ENCODE assay signal across 28 cellular contexts in genomic region chr10:33160151-33160550, GRCh38.
DNase-seq lines count a peak whose midpoint lies in the region; ATAC-seq and TF ChIP-seq lines count a peak whose summit lies in the region.
"Had no signal": no experiment of that assay in that cellular context is flagged by ENCODE, and none has a peak within 500 bp of the region (broad histone marks: within the 10 kb centered on the region; RNA-seq: fewer than 3 reads in every experiment).

No MANE protein-coding gene starts in this region.

- 0 out of 2 replicates have a peak, but pooled peaks cover under 1% of the 10 kb centered on the region for H3K9me3 ChIP-seq in IMR-90 (ENCODE audit: control insufficient read depth, insufficient read depth, low read length)
- no peaks in the 10 kb centered on the region for H3K9me3 ChIP-seq in endodermal cell (ENCODE audit: control insufficient read depth, low read length)
- H3K9me3 ChIP-seq: Caco-2, esophagus muscularis mucosa, heart right ventricle, left lung, tibial nerve had no signal

- no peak overlapping the region for H3K18ac ChIP-seq in IMR-90 (ENCODE audit: low read depth, low read length)

- POLR2A ChIA-PET in IMR-90 (lab: Charles Lee; ENCODE audit: unreplicated experiment): no interaction called here

- H2BK5ac ChIP-seq in IMR-90 (ENCODE audit: low read depth, low read length, poor library complexity, severe bottlenecking): no peak overlapping the region

- TF ChIP-seq CTCF in IMR-90 (conservative IDR thresholded peaks at IDR 0.05; ENCODE audit: low read depth, low read length) (no peak), endodermal cell (conservative IDR thresholded peaks at IDR 0.05) (no peak)

- H4K20me1 ChIP-seq in IMR-90 (ENCODE audit: insufficient read depth, low read length): no peaks in the 10 kb centered on the region

- H3K56ac ChIP-seq in IMR-90 (ENCODE audit: extremely low read depth, insufficient read depth, low read length): no peak overlapping the region

- H3K36me3 Mint-ChIP-seq in endodermal cell (ENCODE audit: low read depth): no peaks in the 10 kb centered on the region
- H3K36me3 Mint-ChIP-seq: activated CD8-positive, alpha-beta memory T cell treated with anti-CD3 and anti-CD28 coated beads, Interleukin-2, amount 10 ng/mL, durations not matched to agents 7 days and 5 days had no signal

- no peak for TF ChIP-seq POLR2A in IMR-90 (IDR thresholded peaks at IDR 0.05; ENCODE audit: low read depth, low read length)

- no peak overlapping the region for H3K4me3 Mint-ChIP-seq in endodermal cell
- H3K4me3 Mint-ChIP-seq: activated CD8-positive, alpha-beta memory T cell treated with anti-CD3 and anti-CD28 coated beads, Interleukin-2, amount 10 ng/mL, durations not matched to agents 7 days and 5 days; activated naive CD8-positive, alpha-beta T cell treated with anti-CD3 and anti-CD28 coated beads, Interleukin-2, amount 50 U/mL, for 24 hours; activated T-cell treated with anti-CD3 and anti-CD28 coated beads, Interleukin-2, amount 50 U/mL, for 4 hours; central memory CD8-positive, alpha-beta T cell; T-helper 17 cell had no signal

- H3K9me1 ChIP-seq in IMR-90 (ENCODE audit: insufficient read depth, low read length): 0 out of 2 replicates have a peak, but pooled peaks cover 8% of the 10 kb centered on the region

- WGBS in IMR-90 (ENCODE audit: extremely low coverage in 2 of 2, insufficient read length in 1 of 2), 2 experiments: 85% methylated on average over 2 of the region's 8 CpGs; no CpG with 5 or more reads in 1 of the 2 experiments
- 84 to 90% methylated on average over 3 to 8 of the region's 8 CpGs for WGBS in endodermal cell (ENCODE audit: insufficient coverage in 1 of 2, insufficient read length in 1 of 2), 2 experiments

- no peak overlapping the region for H4K5ac ChIP-seq in IMR-90 (ENCODE audit: low read depth, low read length)

- H3K14ac ChIP-seq in IMR-90 (replicated peaks; ENCODE audit: low read depth, low read length): no peak overlapping the region

- intact Hi-C loops in IMR-90 (cut with micrococcal nuclease): no loop called here

- no peak overlapping the region for H3K27ac Mint-ChIP-seq in endodermal cell
- H3K27ac Mint-ChIP-seq: activated CD8-positive, alpha-beta memory T cell treated with anti-CD3 and anti-CD28 coated beads, Interleukin-2, amount 10 ng/mL, durations not matched to agents 7 days and 5 days; activated naive CD8-positive, alpha-beta T cell treated with anti-CD3 and anti-CD28 coated beads, Interleukin-2, amount 50 U/mL, for 24 hours; T-helper 17 cell had no signal

- ATAC-seq in IMR-90 (ENCODE audit: low read depth): no peak
- ATAC-seq in GM18502 (IDR thresholded peaks at IDR 0.05; ENCODE audit: poor library complexity, unreplicated experiment): no peak
- ATAC-seq: activated CD4-positive, CD25-positive, alpha-beta regulatory T cell treated with anti-CD3 and anti-CD28 coated beads, Interleukin-2, amount 50 U/mL, for 24 hours; activated CD8-positive, alpha-beta memory T cell treated with anti-CD3 and anti-CD28 coated beads, Interleukin-2, amount 10 ng/mL, durations not matched to agents 7 days and 5 days; activated naive CD8-positive, alpha-beta T cell treated with anti-CD3 and anti-CD28 coated beads, Interleukin-2, amount 50 U/mL, for 24 hours; activated T-cell treated with anti-CD3 and anti-CD28 coated beads, Interleukin-2, amount 50 U/mL, for 4 hours; heart right ventricle; left lung; T-helper 17 cell had no signal

- H4K91ac ChIP-seq in IMR-90 (ENCODE audit: insufficient read depth, low read depth, low read length): no peak overlapping the region

- no peak overlapping the region for H3K23ac ChIP-seq in IMR-90 (ENCODE audit: low read depth, low read length)

- no peak overlapping the region for H3K4me2 ChIP-seq in IMR-90 (ENCODE audit: low read depth, low read length)

- H3K4me1 Mint-ChIP-seq in endodermal cell: peaks cover 24% of the 10 kb centered on the region

- H2AK5ac ChIP-seq in IMR-90 (ENCODE audit: low read depth, low read length): peak overlapping the region; percentile 18; the same call in 1 of the 2 replicates

- H2BK120ac ChIP-seq in IMR-90 (ENCODE audit: low read depth, low read length): no peak overlapping the region

- H3K27me3 ChIP-seq in IMR-90 (ENCODE audit: control insufficient read depth, insufficient read depth, low read length) (no peaks in the 10 kb centered on the region), endodermal cell (ENCODE audit: control insufficient read depth, insufficient read depth, low read length, poor library complexity, severe bottlenecking) (no peaks in the 10 kb centered on the region)
- H3K27me3 ChIP-seq: esophagus muscularis mucosa, left lung, tibial nerve had no signal

- no peaks in the 10 kb centered on the region for H3K27me3 Mint-ChIP-seq in endodermal cell (ENCODE audit: insufficient read depth)
- H3K27me3 Mint-ChIP-seq: activated naive CD8-positive, alpha-beta T cell treated with anti-CD3 and anti-CD28 coated beads, Interleukin-2, amount 50 U/mL, for 24 hours; central memory CD8-positive, alpha-beta T cell; T-helper 17 cell had no signal

- H3K4me1 ChIP-seq in IMR-90 (ENCODE audit: control insufficient read depth, insufficient read depth, low read length) (peaks cover 8% of the 10 kb centered on the region), endodermal cell (ENCODE audit: control insufficient read depth, insufficient read depth, low read length) (peaks cover 4% of the 10 kb centered on the region)

- dilution Hi-C loops in IMR-90 (cut with HindIII; ENCODE audit: low sequenced_read_pairs, unreplicated experiment): no loop called here

- H2BK20ac ChIP-seq in IMR-90 (ENCODE audit: low read depth, low read length): no peak overlapping the region

- TF ChIP-seq RAD21 in IMR-90 (IDR thresholded peaks at IDR 0.05; ENCODE audit: low read length): no peak

- DNase-seq in IMR-90 (no peak), endodermal cell (peak; percentile 84), left kidney (ENCODE audit: low read depth, low spot score) (peak; percentile 53), activated gamma-delta T cell treated with Interleukin-2 at 50 U/mL for 16 hours (no peak), NCI-H345 treated with DMSO at 0.1 percent for 48 hours (lab: John Stamatoyannopoulos, UW; ENCODE audit: unreplicated experiment) (no peak), inferior parietal cortex (ENCODE audit: extremely low spot score) (no peak)
- DNase-seq: activated CD4-positive, alpha-beta T cell treated with anti-CD3 and anti-CD28 coated beads, Interleukin-2, amount 50 U/mL, for 4 hours; activated CD8-positive, alpha-beta memory T cell treated with anti-CD3 and anti-CD28 coated beads, Interleukin-2, amount 10 ng/mL, durations not matched to agents 7 days and 5 days; activated naive CD8-positive, alpha-beta T cell treated with anti-CD3 and anti-CD28 coated beads, Interleukin-2, amount 50 U/mL, for 24 hours; activated T-cell treated with anti-CD3 and anti-CD28 coated beads, Interleukin-2, amount 50 U/mL, for 4 hours; Caco-2; dermis blood vessel endothelial cell; DMS79 treated with DMSO at 0.1 percent for 48 hours; foreskin fibroblast; heart right ventricle; KG1; left lung; NCI-H1105; NCI-H187 treated with DMSO at 0.1 percent for 48 hours; NCI-H524 treated with DMSO at 0.1 percent for 48 hours; stimulated activated CD4-positive, alpha-beta T cell treated with anti-CD3 and anti-CD28 coated beads, Interleukin-4, amount 100 ng/mL, for 4 hours; T-helper 17 cell had no signal

- H3K36me3 ChIP-seq in IMR-90 (ENCODE audit: control insufficient read depth, insufficient read depth, low read length) (no peaks in the 10 kb centered on the region), endodermal cell (ENCODE audit: control insufficient read depth, insufficient read depth, low read length) (no peaks in the 10 kb centered on the region)
- H3K36me3 ChIP-seq: esophagus muscularis mucosa, heart right ventricle, left lung, tibial nerve had no signal

- CTCF ChIA-PET in IMR-90 (lab: Yijun Ruan, JAX): no interaction called here

- H4K8ac ChIP-seq in IMR-90 (ENCODE audit: low read depth in 2 of 2, low read length in 2 of 2): no peak overlapping the region

- in situ Hi-C loops in IMR-90 (cut with MboI; ENCODE audit: low sequenced_read_pairs): no loop called here

- no peak overlapping the region for H2AFZ ChIP-seq in IMR-90 (replicated peaks; ENCODE audit: low read length, poor library complexity)

- BruUV-seq in IMR-90 (replicated peaks; lab: Mats Ljungman, UMichigan): no TSS peak

- no peak overlapping the region for H2BK15ac ChIP-seq in IMR-90 (ENCODE audit: low read depth, low read length)

- no peak overlapping the region for H3K4me3 ChIP-seq in IMR-90 (ENCODE audit: insufficient read depth, low read depth, low read length)
- H3K4me3 ChIP-seq in endodermal cell (ENCODE audit: low read length): no peak overlapping the region
- H3K4me3 ChIP-seq: esophagus muscularis mucosa, heart right ventricle, left lung, tibial nerve had no signal

- H3K27ac ChIP-seq in IMR-90 (ENCODE audit: insufficient read depth, low read length): no peak overlapping the region
- H3K27ac ChIP-seq in endodermal cell (ENCODE audit: low read depth, low read length): no peak overlapping the region
- H3K27ac ChIP-seq: C4-2B, esophagus muscularis mucosa, heart right ventricle, left lung, tibial nerve had no signal

- H3K9me3 Mint-ChIP-seq in endodermal cell: no peaks in the 10 kb centered on the region
- H3K9me3 Mint-ChIP-seq: activated naive CD8-positive, alpha-beta T cell treated with anti-CD3 and anti-CD28 coated beads, Interleukin-2, amount 50 U/mL, for 24 hours; activated T-cell treated with anti-CD3 and anti-CD28 coated beads, Interleukin-2, amount 50 U/mL, for 4 hours; central memory CD8-positive, alpha-beta T cell had no signal

- no peak overlapping the region for H3K9ac ChIP-seq in IMR-90 (ENCODE audit: low read depth, low read length)
- H3K9ac ChIP-seq in endodermal cell (ENCODE audit: extremely low read depth, low read length, poor library complexity, severe bottlenecking): no peak overlapping the region

- no peak overlapping the region for H2AK9ac ChIP-seq in IMR-90 (replicated peaks; ENCODE audit: low read depth, low read length, poor library complexity)

- no peak overlapping the region for H3K4ac ChIP-seq in IMR-90 (ENCODE audit: low read depth, low read length)

- no peaks in the 10 kb centered on the region for H3K79me1 ChIP-seq in IMR-90 (ENCODE audit: low read depth in 1 of 2, low read length in 2 of 2)

TF ChIP-seq in IMR-90, 13 proteins besides CTCF, POLR2A, EP300 and RAD21 (continues in another document):
- TF ChIP-seq MXI1 (IDR thresholded peaks at IDR 0.05; ENCODE audit: borderline replicate concordance, low read depth, low read length) (no peak), CEBPB (IDR thresholded peaks at IDR 0.05; ENCODE audit: low read depth, low read length) (no peak), RFX5 (IDR thresholded peaks at IDR 0.05; ENCODE audit: low read depth, low read length) (no peak), FOS (IDR thresholded peaks at IDR 0.05; ENCODE audit: low read depth, low read length) (no peak), SMC3 (IDR thresholded peaks at IDR 0.05; ENCODE audit: low read depth, low read length) (no peak), MAFK (IDR thresholded peaks at IDR 0.05; ENCODE audit: low read depth, low read length) (no peak), BHLHE40 (IDR thresholded peaks at IDR 0.05; ENCODE audit: low read depth, low read length) (no peak), RCOR1 (IDR thresholded peaks at IDR 0.05; ENCODE audit: insufficient replicate concordance, low read length) (no peak), NFE2L2 (IDR thresholded peaks at IDR 0.05; ENCODE audit: low read depth, low read length) (no peak)

Comparison
In these comparisons a context has a peak if more than half of its experiments do, and no peak if none do; other contexts are left out.
1. DNase-seq: peak in endodermal cell (single experiment) and left kidney (single experiment); none in IMR-90 (single experiment), activated gamma-delta T cell treated with Interleukin-2 at 50 U/mL for 16 hours (single experiment), NCI-H345 treated with DMSO at 0.1 percent for 48 hours (single experiment) and inferior parietal cortex (single experiment).